Comparison of ENCODE assay signal across 8 cellular contexts in the genomic region with DNA sequence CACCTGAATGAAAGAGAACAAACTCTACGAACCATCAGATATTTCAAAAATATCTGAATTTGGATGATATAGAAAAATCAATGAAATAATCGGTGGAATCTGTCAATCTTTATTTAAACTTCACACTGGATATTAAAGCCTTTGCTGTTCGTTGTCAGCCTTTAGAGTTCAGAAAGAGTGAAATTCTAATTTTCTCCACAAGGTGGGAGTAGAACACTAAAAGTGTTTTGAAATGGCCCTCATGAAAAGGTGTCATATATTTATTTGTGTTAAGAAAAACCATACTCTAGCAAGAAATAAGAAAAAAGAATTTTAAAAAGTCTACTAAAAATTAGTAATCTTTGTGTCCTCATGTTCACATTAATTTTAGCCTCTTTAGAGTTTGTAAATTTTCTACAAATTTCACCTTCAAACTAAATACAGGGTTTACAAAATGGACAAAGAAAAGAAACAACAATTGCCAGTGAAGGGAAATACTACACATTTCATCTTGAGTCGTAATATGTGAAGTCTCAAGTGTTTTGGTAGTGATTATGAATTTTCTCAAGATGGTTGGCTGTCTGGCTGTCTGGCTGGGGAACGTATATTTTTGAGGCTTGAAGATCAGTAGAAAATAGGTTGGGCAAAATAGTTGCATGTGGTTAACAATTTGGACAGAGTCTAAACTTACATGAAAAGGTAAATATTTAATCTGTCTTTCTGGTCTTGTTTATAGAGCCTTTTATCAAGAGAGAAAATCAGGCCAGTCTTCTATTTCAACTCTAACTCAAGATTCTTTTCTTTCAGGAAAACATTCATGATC. TPM values are rescaled to one million over a fixed set of nuclear protein-coding genes. Genes with fewer than 3 reads are reported as not detected.
A peak's percentile ranks its signal among the peaks of the same experiment; 100 is the strongest.
DNase-seq lines count a peak whose midpoint lies in the region; ATAC-seq, FAIRE-seq and TF ChIP-seq lines count a peak whose summit lies in the region.

No MANE protein-coding gene starts in this region.

- H3K27ac Mint-ChIP-seq in endothelial cell (ENCODE audit: unreplicated experiment): no peak overlapping the region
- H3K27ac Mint-ChIP-seq in neural progenitor cell: no peak overlapping the region

- FAIRE-seq in HTR-8/SVneo (lab: Jason Lieb, UNC): no peak

- no peaks in the 10 kb centered on the region for H3F3A ChIP-seq in OCI-LY1 (ENCODE audit: insufficient read depth, low read length)
- no peaks in the 10 kb centered on the region for H3F3A ChIP-seq in neural progenitor cell (ENCODE audit: low read depth)

- H3K79me2 ChIP-seq in OCI-LY1 (ENCODE audit: insufficient read depth, low read length) (no peaks in the 10 kb centered on the region), neural progenitor cell (ENCODE audit: low read depth) (no peaks in the 10 kb centered on the region)

- DNase-seq in DMS53 (lab: John Stamatoyannopoulos, UW) (peak; percentile 79), HTR-8/SVneo (ENCODE audit: insufficient read length, low spot score) (peak; percentile 10), endothelial cell (ENCODE audit: low spot score) (no peak), neural progenitor cell (ENCODE audit: low spot score) (peak; percentile 62), COLO668 (lab: John Stamatoyannopoulos, UW; ENCODE audit: unreplicated experiment) (no peak)
- no peak for DNase-seq in activated CD8-positive, alpha-beta memory T cell treated with anti-CD3 and anti-CD28 coated beads for 24 hours

- H3K9ac ChIP-seq in OCI-LY1 (ENCODE audit: low read length): no peak overlapping the region
- no peak overlapping the region for H3K9ac ChIP-seq in neural progenitor cell

- H3K4me3 Mint-ChIP-seq in endothelial cell (ENCODE audit: unreplicated experiment) (no peak overlapping the region), neural progenitor cell (no peak overlapping the region)

- TF ChIP-seq CTCF in OCI-LY1 (IDR thresholded peaks at IDR 0.05; ENCODE audit: low read length) (peak; percentile 83), endothelial cell (IDR thresholded peaks at IDR 0.05; ENCODE audit: unreplicated experiment) (peak; percentile 95), neural progenitor cell (IDR thresholded peaks at IDR 0.05) (peak; percentile 94)

- H3K9me3 ChIP-seq in OCI-LY1 (ENCODE audit: low read length) (no peaks in the 10 kb centered on the region), neural progenitor cell (ENCODE audit: low read depth) (no peaks in the 10 kb centered on the region)

- peak; percentile 78 for ATAC-seq in GM19467 (IDR thresholded peaks at IDR 0.05; ENCODE audit: unreplicated experiment)

- H3K27me3 Mint-ChIP-seq in endothelial cell (ENCODE audit: unreplicated experiment): no peaks in the 10 kb centered on the region
- H3K27me3 Mint-ChIP-seq in neural progenitor cell (ENCODE audit: insufficient read depth, low read depth): no peaks in the 10 kb centered on the region

- H3K4me2 ChIP-seq in OCI-LY1 (ENCODE audit: low read length) (no peak overlapping the region), neural progenitor cell (no peak overlapping the region)

- H3K4me1 Mint-ChIP-seq in endothelial cell (ENCODE audit: unreplicated experiment) (peaks cover 5% of the 10 kb centered on the region), neural progenitor cell (peaks cover 6% of the 10 kb centered on the region)

- H3K36me3 Mint-ChIP-seq in endothelial cell (ENCODE audit: low read depth, unreplicated experiment): no peaks in the 10 kb centered on the region
- H3K36me3 Mint-ChIP-seq in neural progenitor cell: no peaks in the 10 kb centered on the region

- no peaks in the 10 kb centered on the region for H3K9me2 ChIP-seq in OCI-LY1 (ENCODE audit: low read depth, low read length)

- H3K36me3 ChIP-seq in OCI-LY1 (ENCODE audit: insufficient read depth, low read length): no peaks in the 10 kb centered on the region
- no peaks in the 10 kb centered on the region for H3K36me3 ChIP-seq in neural progenitor cell

- H3K27ac ChIP-seq in OCI-LY1 (ENCODE audit: low read depth, low read length, poor library complexity, severe bottlenecking): no peak overlapping the region
- no peak overlapping the region for H3K27ac ChIP-seq in neural progenitor cell

- H3K4me3 ChIP-seq in OCI-LY1 (ENCODE audit: low read depth, low read length, poor library complexity, severe bottlenecking) (no peak overlapping the region), neural progenitor cell (no peak overlapping the region)

- H3K9me3 Mint-ChIP-seq in endothelial cell (ENCODE audit: unreplicated experiment) (no peaks in the 10 kb centered on the region), neural progenitor cell (no peaks in the 10 kb centered on the region)

- H2AFZ ChIP-seq in OCI-LY1 (ENCODE audit: low read length) (no peak overlapping the region), neural progenitor cell (replicated peaks) (peak overlapping the region; percentile 80)

- H3K27me3 ChIP-seq in OCI-LY1 (ENCODE audit: insufficient read depth, low read length) (no peaks in the 10 kb centered on the region), neural progenitor cell (no peaks in the 10 kb centered on the region)

- no peaks in the 10 kb centered on the region for H4K20me1 ChIP-seq in OCI-LY1 (ENCODE audit: insufficient read depth, low read length)
- no peaks in the 10 kb centered on the region for H4K20me1 ChIP-seq in neural progenitor cell (ENCODE audit: low read depth)

- no peaks in the 10 kb centered on the region for H3K4me1 ChIP-seq in OCI-LY1 (ENCODE audit: insufficient read depth, low read length, severe bottlenecking)
- H3K4me1 ChIP-seq in neural progenitor cell: no peaks in the 10 kb centered on the region

RNA-seq across cellular contexts. Expression of a gene that starts 43.7 kb away (rescaled TPM):
- total RNA-seq in endothelial cell (ENCODE audit: unreplicated experiment): 18.6 TPM
- 22.1 and 26.6 TPM in 2 replicates for total RNA-seq in neural progenitor cell (ENCODE audit: low replicate concordance)

RNA-seq across cellular contexts. Expression of a gene that starts 43.8 kb away (rescaled TPM):
- total RNA-seq in endothelial cell (ENCODE audit: unreplicated experiment): 16.4 TPM
- total RNA-seq in neural progenitor cell (ENCODE audit: low replicate concordance): 34.7 and 55.6 TPM in 2 replicates

Comparison
In these comparisons a context has a peak if more than half of its experiments do, and no peak if none do; other contexts are left out.
1. DNase-seq: peak in DMS53 (single experiment), HTR-8/SVneo (single experiment) and neural progenitor cell (single experiment); none in endothelial cell (single experiment), COLO668 (single experiment) and activated CD8-positive, alpha-beta memory T cell treated with anti-CD3 and anti-CD28 coated beads for 24 hours (single experiment).
2. Peak in every context shown above with its lines, with median percentiles within 50 percentile points of each other: CTCF ChIP-seq.